8 cellular contexts compared by ENCODE assay signal in the genomic region with DNA sequence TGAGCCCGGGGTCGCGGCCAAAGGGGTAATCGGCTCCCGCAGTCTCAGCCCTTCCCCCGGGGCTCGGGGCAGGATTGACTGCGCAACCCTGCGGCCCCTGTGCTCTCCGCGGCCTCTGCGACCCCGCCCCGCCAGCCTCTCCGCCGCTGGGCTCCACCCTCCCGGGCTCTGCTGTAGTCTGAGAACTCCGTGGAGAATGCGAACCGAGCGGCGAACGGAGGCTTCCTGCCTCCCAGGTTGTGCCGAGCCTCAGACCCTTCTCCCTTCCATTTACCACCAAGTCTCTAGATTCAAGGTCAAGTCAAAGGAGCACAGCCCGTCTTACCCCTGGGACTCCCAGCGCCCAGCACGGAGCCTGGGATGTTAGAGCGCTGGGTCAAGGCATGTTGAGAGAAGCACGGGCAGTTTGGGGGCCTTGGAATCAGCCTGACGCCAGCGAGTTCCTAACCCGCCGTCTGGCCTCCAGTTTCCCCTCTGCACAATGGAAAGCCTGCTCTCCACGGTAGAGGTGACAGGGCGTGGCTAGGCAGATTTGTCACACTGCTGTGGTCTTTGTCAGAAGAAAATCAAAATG. TPM values are rescaled to one million over a fixed set of nuclear protein-coding genes. Genes with fewer than 3 reads are reported as not detected.
DNase-seq lines count a peak whose midpoint lies in the region; ATAC-seq and TF ChIP-seq lines count a peak whose summit lies in the region.

No MANE protein-coding gene starts in this region.

- peak overlapping the region; percentile 93 for H3K4me3 ChIP-seq in endodermal cell (ENCODE audit: low read length)

- no peak for TF ChIP-seq CTCF in endodermal cell (conservative IDR thresholded peaks at IDR 0.05)
- TF ChIP-seq CTCF in mesothelial cell of epicardium (IDR thresholded peaks at IDR 0.05; ENCODE audit: unreplicated experiment) = no peak

- ATAC-seq in activated CD4-positive, alpha-beta T cell treated with anti-CD3 and anti-CD28 coated beads for 36 hours = peak; percentile 48
- peak; percentile 53 to 64 for ATAC-seq in stimulated activated naive B cell treated with anti-CD40 and anti-IgM and Interleukin-4, amounts not matched to agents 10 μg/mL and 1 μg/mL and 100 μg/mL, for 72 hours (replicated peaks)
- ATAC-seq in HG02623 (IDR thresholded peaks at IDR 0.05; ENCODE audit: unreplicated experiment) = no peak

- H3K4me1 ChIP-seq in endodermal cell (ENCODE audit: control insufficient read depth, insufficient read depth, low read length) = peaks cover 6% of the 10 kb centered on the region

- H3K36me3 ChIP-seq in endodermal cell (ENCODE audit: control insufficient read depth, insufficient read depth, low read length) = peaks cover 4% of the 10 kb centered on the region

- peaks cover 53% of the 10 kb centered on the region for H3K4me1 Mint-ChIP-seq in activated CD4-positive, alpha-beta T cell treated with anti-CD3 and anti-CD28 coated beads for 36 hours
- H3K4me1 Mint-ChIP-seq in endodermal cell = peaks cover 40% of the 10 kb centered on the region
- peaks cover 52% of the 10 kb centered on the region for H3K4me1 Mint-ChIP-seq in mesothelial cell of epicardium
- peaks cover 41 to 54% of the 10 kb centered on the region in 2 donors for H3K4me1 Mint-ChIP-seq in stimulated activated naive B cell treated with anti-CD40 and anti-IgM and Interleukin-4, amounts not matched to agents 10 μg/mL and 1 μg/mL and 100 μg/mL, for 72 hours

- POLR2A ChIA-PET in activated CD4-positive, alpha-beta T cell treated with anti-CD3 and anti-CD28 coated beads for 36 hours (lab: Charles Lee) = interaction anchor here (0.6 to 4.9 kb wide), 7 partner anchors 19 to 157 kb away, joined by 3 to 50 read pairs (median 5); no protein-coding TSS in a partner anchor

- peak; percentile 83 for DNase-seq in activated CD4-positive, alpha-beta T cell treated with anti-CD3 and anti-CD28 coated beads for 36 hours
- DNase-seq in activated CD4-positive, alpha-beta T cell treated with anti-CD3 and anti-CD28 coated beads for 1 hour = no peak
- DNase-seq in activated CD4-positive, alpha-beta T cell treated with anti-CD3 and anti-CD28 coated beads, Interleukin-2, amount 50 U/mL, for 48 hours = peak; percentile 74 to 82
- DNase-seq in endodermal cell (peak; percentile 86), mesothelial cell of epicardium (ENCODE audit: low spot score in 2 of 2, unreplicated experiment in 2 of 2) (peak; percentile 37 to 60), NCI-H524 (lab: John Stamatoyannopoulos, UW) (no peak)
- peak; percentile 8 for DNase-seq in stimulated activated naive B cell treated with anti-CD40 and anti-IgM and Interleukin-4, amounts not matched to agents 10 μg/mL and 1 μg/mL and 100 μg/mL, for 72 hours

- H3K9me3 Mint-ChIP-seq in activated CD4-positive, alpha-beta T cell treated with anti-CD3 and anti-CD28 coated beads for 36 hours (ENCODE audit: low read depth) = no peaks in the 10 kb centered on the region
- H3K9me3 Mint-ChIP-seq in endodermal cell = no peaks in the 10 kb centered on the region
- no peaks in the 10 kb centered on the region for H3K9me3 Mint-ChIP-seq in mesothelial cell of epicardium
- no peaks in the 10 kb centered on the region for H3K9me3 Mint-ChIP-seq in stimulated activated naive B cell treated with anti-CD40 and anti-IgM and Interleukin-4, amounts not matched to agents 10 μg/mL and 1 μg/mL and 100 μg/mL, for 72 hours

- peak overlapping the region; percentile 44 for H3K9ac ChIP-seq in endodermal cell (ENCODE audit: extremely low read depth, low read length, poor library complexity, severe bottlenecking)

- CTCF ChIA-PET in activated CD4-positive, alpha-beta T cell treated with anti-CD3 and anti-CD28 coated beads for 36 hours (lab: Charles Lee) = interaction anchor here (0.7 to 1.2 kb wide), 4 partner anchors 21 to 142 kb away, joined by 3 to 5 read pairs (median 4); no protein-coding TSS in a partner anchor

- H3K27ac Mint-ChIP-seq in activated CD4-positive, alpha-beta T cell treated with anti-CD3 and anti-CD28 coated beads for 36 hours = peak overlapping the region; percentile 95
- H3K27ac Mint-ChIP-seq in endodermal cell (peak overlapping the region; percentile 88), mesothelial cell of epicardium (peak overlapping the region; percentile 89)
- peak overlapping the region; percentile 57 for H3K27ac Mint-ChIP-seq in stimulated activated naive B cell treated with anti-CD40 and anti-IgM and Interleukin-4, amounts not matched to agents 10 μg/mL and 1 μg/mL and 100 μg/mL, for 72 hours

- peak overlapping the region; percentile 49 for H3K27ac ChIP-seq in endodermal cell (ENCODE audit: low read depth, low read length)

- H3K27me3 Mint-ChIP-seq in activated CD4-positive, alpha-beta T cell treated with anti-CD3 and anti-CD28 coated beads for 36 hours = no peaks in the 10 kb centered on the region
- peaks cover 20% of the 10 kb centered on the region for H3K27me3 Mint-ChIP-seq in endodermal cell (ENCODE audit: insufficient read depth)
- H3K27me3 Mint-ChIP-seq in mesothelial cell of epicardium (ENCODE audit: low read depth) = no peaks in the 10 kb centered on the region
- H3K27me3 Mint-ChIP-seq in stimulated activated naive B cell treated with anti-CD40 and anti-IgM and Interleukin-4, amounts not matched to agents 10 μg/mL and 1 μg/mL and 100 μg/mL, for 72 hours = peaks cover 0 to 5% of the 10 kb centered on the region in 2 donors

- peaks cover 11% of the 10 kb centered on the region for H3K36me3 Mint-ChIP-seq in activated CD4-positive, alpha-beta T cell treated with anti-CD3 and anti-CD28 coated beads for 36 hours (ENCODE audit: low read depth)
- H3K36me3 Mint-ChIP-seq in endodermal cell (ENCODE audit: low read depth) = peaks cover 8% of the 10 kb centered on the region
- peaks cover 7% of the 10 kb centered on the region for H3K36me3 Mint-ChIP-seq in mesothelial cell of epicardium
- H3K36me3 Mint-ChIP-seq in stimulated activated naive B cell treated with anti-CD40 and anti-IgM and Interleukin-4, amounts not matched to agents 10 μg/mL and 1 μg/mL and 100 μg/mL, for 72 hours = no peaks in the 10 kb centered on the region

- H3K9me3 ChIP-seq in endodermal cell (ENCODE audit: control insufficient read depth, low read length) = no peaks in the 10 kb centered on the region

- intact Hi-C loops in activated CD4-positive, alpha-beta T cell treated with anti-CD3 and anti-CD28 coated beads for 36 hours (cut with DNase I, micrococcal nuclease) = loop anchor here (1.0 to 10.0 kb wide), 10 partner anchors 20 to 775 kb away; partner anchors contain the start of gene BTG2 (in 1 of the 2)

- H3K4me3 Mint-ChIP-seq in activated CD4-positive, alpha-beta T cell treated with anti-CD3 and anti-CD28 coated beads for 36 hours = peak overlapping the region; percentile 85
- H3K4me3 Mint-ChIP-seq in endodermal cell (peak overlapping the region; percentile 82), mesothelial cell of epicardium (peak overlapping the region; percentile 95)
- peak overlapping the region; percentile 86 for H3K4me3 Mint-ChIP-seq in stimulated activated naive B cell treated with anti-CD40 and anti-IgM and Interleukin-4, amounts not matched to agents 10 μg/mL and 1 μg/mL and 100 μg/mL, for 72 hours

- no peaks in the 10 kb centered on the region for H3K27me3 ChIP-seq in endodermal cell (ENCODE audit: control insufficient read depth, insufficient read depth, low read length, poor library complexity, severe bottlenecking)

- WGBS in endodermal cell (ENCODE audit: insufficient coverage in 1 of 2, insufficient read length in 1 of 2), 2 experiments = 3 to 11% methylated on average over 10 to 35 of the region's 35 CpGs

RNA-seq across cellular contexts. Expression of gene ATP2B4, which starts 3.0 kb away (rescaled TPM):
- total RNA-seq in activated CD4-positive, alpha-beta T cell treated with anti-CD3 and anti-CD28 coated beads for 36 hours = 10 to 100 TPM; 36.2 to 38.8 TPM
- total RNA-seq in endodermal cell = 10 to 100 TPM; 34.9 to 60.0 TPM
- polyA plus RNA-seq in endodermal cell (2013, experiment 1 of 2) = 67.4 TPM
- polyA plus RNA-seq in endodermal cell (2013, experiment 2 of 2) = 64.6 TPM
- 234 to 238 TPM (median 237 TPM) in 3 replicates for total RNA-seq in mesothelial cell of epicardium

Comparison
In these comparisons a context has a peak if more than half of its experiments do, and no peak if none do; other contexts are left out.
1. DNase-seq: peak in activated CD4-positive, alpha-beta T cell treated with anti-CD3 and anti-CD28 coated beads for 36 hours (single experiment), activated CD4-positive, alpha-beta T cell treated with anti-CD3 and anti-CD28 coated beads, Interleukin-2, amount 50 U/mL, for 48 hours (2 of 2), endodermal cell (single experiment), mesothelial cell of epicardium (2 of 2) and stimulated activated naive B cell treated with anti-CD40 and anti-IgM and Interleukin-4, amounts not matched to agents 10 μg/mL and 1 μg/mL and 100 μg/mL, for 72 hours (single experiment); none in activated CD4-positive, alpha-beta T cell treated with anti-CD3 and anti-CD28 coated beads for 1 hour (single experiment) and NCI-H524 (0 of 2).
2. Peak in every context shown above with its lines, with median percentiles within 50 percentile points of each other: H3K27ac Mint-ChIP-seq and H3K4me3 Mint-ChIP-seq.